8 cellular contexts compared by ENCODE assay signal in genomic region chr6:125791820-125792165, GRCh38. TPM values are rescaled to one million over a fixed set of nuclear protein-coding genes. Genes with fewer than 3 reads are reported as not detected.
DNase-seq lines count a peak whose midpoint lies in the region; TF ChIP-seq lines count a peak whose summit lies in the region.

No MANE protein-coding gene starts in this region.

- H3K27me3 Mint-ChIP-seq in T-helper 2 cell treated with Interferon-gamma antibody and Interleukin-4, amounts not matched to agents 5 μg/mL and 100 μg/mL, for 36 hours (ENCODE audit: low read depth), result no peaks in the 10 kb centered on the region
- no peaks in the 10 kb centered on the region for H3K27me3 Mint-ChIP-seq in activated T-helper 1 cell treated with anti-CD3 and anti-CD28 coated beads, Interleukin-12 subunit alpha, Interleukin-12 subunit beta, Interleukin-2, Interleukin-4 antibody, amounts not matched to agents 30 ng/mL and 10 ng/mL and 1 ng/mL, durations not matched to agents 14 hours and 24 hours and 36 hours (ENCODE audit: insufficient read depth)

- no peak for DNase-seq in T-helper 2 cell treated with Interferon-gamma antibody and Interleukin-4, amounts not matched to agents 5 μg/mL and 100 μg/mL, for 36 hours (ENCODE audit: low spot score)
- no peak for DNase-seq in T-helper 2 cell
- no peak for DNase-seq in activated T-helper 1 cell treated with anti-CD3 and anti-CD28 coated beads, Interleukin-12 subunit alpha, Interleukin-12 subunit beta, Interleukin-2, Interleukin-4 antibody, amounts not matched to agents 30 ng/mL and 10 ng/mL and 1 ng/mL, durations not matched to agents 14 hours and 24 hours and 36 hours (ENCODE audit: low spot score)
- no peak for DNase-seq in WERI-Rb-1
- DNase-seq in nucleus accumbens (lab: John Stamatoyannopoulos, UW), result no peak
- DNase-seq in HEK293T (ENCODE audit: extremely low spot score), result no peak

- CTCF ChIA-PET in HEK293T (lab: Yijun Ruan, JAX), result interaction anchor here (0.6 to 4.2 kb wide), 16 partner anchors 11 to 437 kb away, joined by 3 to 25 read pairs (median 4); partner anchors contain the start of gene HINT3

- H3K36me3 ChIP-seq in iPS-18a (ENCODE audit: control insufficient read depth, low read depth, low read length), result no peaks in the 10 kb centered on the region
- H3K36me3 ChIP-seq in stomach smooth muscle (ENCODE audit: control insufficient read depth in 2 of 2, insufficient read depth in 2 of 2, low read length in 2 of 2), result no peaks in the 10 kb centered on the region
- H3K36me3 ChIP-seq in WERI-Rb-1, result no peaks in the 10 kb centered on the region

- H3K9me3 Mint-ChIP-seq in T-helper 2 cell treated with Interferon-gamma antibody and Interleukin-4, amounts not matched to agents 5 μg/mL and 100 μg/mL, for 36 hours, result no peaks in the 10 kb centered on the region
- H3K9me3 Mint-ChIP-seq in activated T-helper 1 cell treated with anti-CD3 and anti-CD28 coated beads, Interleukin-12 subunit alpha, Interleukin-12 subunit beta, Interleukin-2, Interleukin-4 antibody, amounts not matched to agents 30 ng/mL and 10 ng/mL and 1 ng/mL, durations not matched to agents 14 hours and 24 hours and 36 hours, result no peaks in the 10 kb centered on the region

- no peak for TF ChIP-seq CTCF in WERI-Rb-1 (IDR thresholded peaks at IDR 0.05; ENCODE audit: low read depth, low read length)

- H3K36me3 Mint-ChIP-seq in T-helper 2 cell treated with Interferon-gamma antibody and Interleukin-4, amounts not matched to agents 5 μg/mL and 100 μg/mL, for 36 hours (ENCODE audit: low read depth), result peaks cover 15% of the 10 kb centered on the region
- peaks cover 16% of the 10 kb centered on the region for H3K36me3 Mint-ChIP-seq in activated T-helper 1 cell treated with anti-CD3 and anti-CD28 coated beads, Interleukin-12 subunit alpha, Interleukin-12 subunit beta, Interleukin-2, Interleukin-4 antibody, amounts not matched to agents 30 ng/mL and 10 ng/mL and 1 ng/mL, durations not matched to agents 14 hours and 24 hours and 36 hours (ENCODE audit: low read depth)

- POLR2A ChIA-PET in HEK293T (lab: Yijun Ruan, JAX), result interaction anchor here (1.6 to 3.6 kb wide), 5 partner anchors 11 to 195 kb away, joined by 5 to 87 read pairs (median 31); partner anchors contain the start of genes HINT3 and TRMT11

- intact Hi-C loops in activated T-helper 1 cell treated with anti-CD3 and anti-CD28 coated beads, Interleukin-12 subunit alpha, Interleukin-12 subunit beta, Interleukin-2, Interleukin-4 antibody, amounts not matched to agents 30 ng/mL and 10 ng/mL and 1 ng/mL, durations not matched to agents 14 hours and 24 hours and 36 hours (cut with micrococcal nuclease), result loop anchor here (1.0 to 10.0 kb wide), 8 partner anchors 38 to 1723 kb away; partner anchors contain the start of genes HINT3, MTCL3 and RNF146

- H3K4me1 ChIP-seq in iPS-18a (ENCODE audit: control insufficient read depth, low read depth, low read length), result peaks cover 29% of the 10 kb centered on the region
- peaks cover 8% of the 10 kb centered on the region for H3K4me1 ChIP-seq in stomach smooth muscle (ENCODE audit: control insufficient read depth, insufficient read depth, low read length)

- H3K27ac ChIP-seq in iPS-18a (ENCODE audit: low read length), result no peak overlapping the region
- no peak overlapping the region for H3K27ac ChIP-seq in stomach smooth muscle (ENCODE audit: low read length)
- no peak overlapping the region for H3K27ac ChIP-seq in WERI-Rb-1

- H3K4me3 ChIP-seq in iPS-18a (ENCODE audit: low read length) (peak overlapping the region; percentile 96), stomach smooth muscle (ENCODE audit: low read length in 2 of 2) (peak overlapping the region; percentile 82 to 94), WERI-Rb-1 (ENCODE audit: low read depth, low read length) (no peak overlapping the region)

- H3K9me3 ChIP-seq in iPS-18a (ENCODE audit: control insufficient read depth, low read depth, low read length) (no peaks in the 10 kb centered on the region), stomach smooth muscle (ENCODE audit: control insufficient read depth in 2 of 2, low read length in 2 of 2) (no peaks in the 10 kb centered on the region), WERI-Rb-1 (ENCODE audit: severe bottlenecking) (no peaks in the 10 kb centered on the region)

- H3K9ac ChIP-seq in iPS-18a (ENCODE audit: low read length) (no peak overlapping the region), stomach smooth muscle (ENCODE audit: low read length in 2 of 2) (peak overlapping the region; percentile 76 to 92)

- peaks cover 12% of the 10 kb centered on the region for H3K27me3 ChIP-seq in iPS-18a (ENCODE audit: control insufficient read depth, insufficient read depth, low read length)
- no peaks in the 10 kb centered on the region for H3K27me3 ChIP-seq in stomach smooth muscle (ENCODE audit: control insufficient read depth in 1 of 2, insufficient read depth in 2 of 2, low read length in 2 of 2)
- peaks cover 5% of the 10 kb centered on the region for H3K27me3 ChIP-seq in WERI-Rb-1 (ENCODE audit: insufficient read depth, low read depth, severe bottlenecking)

- H3K4me3 Mint-ChIP-seq in T-helper 2 cell treated with Interferon-gamma antibody and Interleukin-4, amounts not matched to agents 5 μg/mL and 100 μg/mL, for 36 hours, result peak overlapping the region; percentile 89
- H3K4me3 Mint-ChIP-seq in activated T-helper 1 cell treated with anti-CD3 and anti-CD28 coated beads, Interleukin-12 subunit alpha, Interleukin-12 subunit beta, Interleukin-2, Interleukin-4 antibody, amounts not matched to agents 30 ng/mL and 10 ng/mL and 1 ng/mL, durations not matched to agents 14 hours and 24 hours and 36 hours, result peak overlapping the region; percentile 91

- peak overlapping the region; percentile 80 for H3K27ac Mint-ChIP-seq in T-helper 2 cell treated with Interferon-gamma antibody and Interleukin-4, amounts not matched to agents 5 μg/mL and 100 μg/mL, for 36 hours
- peak overlapping the region; percentile 85 for H3K27ac Mint-ChIP-seq in activated T-helper 1 cell treated with anti-CD3 and anti-CD28 coated beads, Interleukin-12 subunit alpha, Interleukin-12 subunit beta, Interleukin-2, Interleukin-4 antibody, amounts not matched to agents 30 ng/mL and 10 ng/mL and 1 ng/mL, durations not matched to agents 14 hours and 24 hours and 36 hours

- peaks cover 49% of the 10 kb centered on the region for H3K4me1 Mint-ChIP-seq in T-helper 2 cell treated with Interferon-gamma antibody and Interleukin-4, amounts not matched to agents 5 μg/mL and 100 μg/mL, for 36 hours (ENCODE audit: low read depth)
- H3K4me1 Mint-ChIP-seq in activated T-helper 1 cell treated with anti-CD3 and anti-CD28 coated beads, Interleukin-12 subunit alpha, Interleukin-12 subunit beta, Interleukin-2, Interleukin-4 antibody, amounts not matched to agents 30 ng/mL and 10 ng/mL and 1 ng/mL, durations not matched to agents 14 hours and 24 hours and 36 hours (ENCODE audit: low read depth), result peaks cover 54% of the 10 kb centered on the region

TF ChIP-seq in HEK293T, 16 proteins besides CTCF, POLR2A, EP300 and RAD21:
- TF ChIP-seq ELF4 (IDR thresholded peaks at IDR 0.05) (no peak), ZNF384 (IDR thresholded peaks at IDR 0.05) (no peak), ARNT (IDR thresholded peaks at IDR 0.05) (no peak), NFRKB (IDR thresholded peaks at IDR 0.05) (no peak), FOXA1 (IDR thresholded peaks at IDR 0.05) (no peak), TARDBP (IDR thresholded peaks at IDR 0.05) (no peak), FOXK2 (IDR thresholded peaks at IDR 0.05) (no peak), HDGF (IDR thresholded peaks at IDR 0.05; ENCODE audit: borderline replicate concordance) (no peak), L3MBTL2 (conservative IDR thresholded peaks at IDR 0.05) (no peak), CTBP1 (IDR thresholded peaks at IDR 0.05; ENCODE audit: borderline replicate concordance) (no peak), LEF1 (IDR thresholded peaks at IDR 0.05; ENCODE audit: borderline replicate concordance) (no peak), SUZ12 (IDR thresholded peaks at IDR 0.05) (no peak), SP1 (IDR thresholded peaks at IDR 0.05) (no peak), FOXM1 (IDR thresholded peaks at IDR 0.05; ENCODE audit: borderline replicate concordance) (no peak), BHLHE40 (IDR thresholded peaks at IDR 0.05; ENCODE audit: borderline replicate concordance) (no peak)
- TF ChIP-seq, protein P1, sequence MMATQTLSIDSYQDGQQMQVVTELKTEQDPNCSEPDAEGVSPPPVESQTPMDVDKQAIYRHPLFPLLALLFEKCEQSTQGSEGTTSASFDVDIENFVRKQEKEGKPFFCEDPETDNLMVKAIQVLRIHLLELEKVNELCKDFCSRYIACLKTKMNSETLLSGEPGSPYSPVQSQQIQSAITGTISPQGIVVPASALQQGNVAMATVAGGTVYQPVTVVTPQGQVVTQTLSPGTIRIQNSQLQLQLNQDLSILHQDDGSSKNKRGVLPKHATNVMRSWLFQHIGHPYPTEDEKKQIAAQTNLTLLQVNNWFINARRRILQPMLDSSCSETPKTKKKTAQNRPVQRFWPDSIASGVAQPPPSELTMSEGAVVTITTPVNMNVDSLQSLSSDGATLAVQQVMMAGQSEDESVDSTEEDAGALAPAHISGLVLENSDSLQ (IDR thresholded peaks at IDR 0.05), result no peak

RNA-seq across cellular contexts. Expression of gene NCOA7, which starts 1.0 kb away (rescaled TPM):
- total RNA-seq in activated T-helper 1 cell treated with anti-CD3 and anti-CD28 coated beads, Interleukin-12 subunit alpha, Interleukin-12 subunit beta, Interleukin-2, Interleukin-4 antibody, amounts not matched to agents 30 ng/mL and 10 ng/mL and 1 ng/mL, durations not matched to agents 14 hours and 24 hours and 36 hours, result 56.1 and 59.3 TPM in 2 replicates

RNA-seq across cellular contexts. Expression of gene HEY2, which starts 42.4 kb away (rescaled TPM):
- total RNA-seq in activated T-helper 1 cell treated with anti-CD3 and anti-CD28 coated beads, Interleukin-12 subunit alpha, Interleukin-12 subunit beta, Interleukin-2, Interleukin-4 antibody, amounts not matched to agents 30 ng/mL and 10 ng/mL and 1 ng/mL, durations not matched to agents 14 hours and 24 hours and 36 hours, result not detected in 2 replicates
